ENCODE assay signal across 8 cellular contexts in genomic region chr5:59768204-59769040, GRCh38.
DNase-seq lines count a peak whose midpoint lies in the region; ATAC-seq and TF ChIP-seq lines count a peak whose summit lies in the region.

No MANE protein-coding gene starts in this region.

- CTCF ChIA-PET in AG04449 (lab: Yijun Ruan, JAX) = interaction anchor here (1.2 to 2.2 kb wide), 2 partner anchors 20 to 263 kb away, joined by 5 to 7 read pairs; no protein-coding TSS in a partner anchor

- H3K36me3 Mint-ChIP-seq in activated CD4-positive, alpha-beta T cell treated with anti-CD3 and anti-CD28 coated beads, Interleukin-2, amount 10 ng/mL, durations not matched to agents 24 days and 14 days (ENCODE audit: low read depth) = no peaks in the 10 kb centered on the region
- H3K36me3 Mint-ChIP-seq in naive thymus-derived CD8-positive, alpha-beta T cell = no peaks in the 10 kb centered on the region

- ATAC-seq in GM19025 (IDR thresholded peaks at IDR 0.05; ENCODE audit: low read depth, unreplicated experiment) (peak; percentile 63), HG03469 (IDR thresholded peaks at IDR 0.05; ENCODE audit: unreplicated experiment) (no peak)
- ATAC-seq in naive thymus-derived CD8-positive, alpha-beta T cell = no peak

- H3K4me1 Mint-ChIP-seq in activated CD4-positive, alpha-beta T cell treated with anti-CD3 and anti-CD28 coated beads, Interleukin-2, amount 10 ng/mL, durations not matched to agents 24 days and 14 days = peaks cover 21% of the 10 kb centered on the region
- H3K4me1 Mint-ChIP-seq in naive thymus-derived CD8-positive, alpha-beta T cell = peaks cover 1 to 24% (median 10%) of the 10 kb centered on the region in 4 donors

- TF ChIP-seq CTCF in AG04449 (IDR thresholded peaks at IDR 0.05; ENCODE audit: insufficient read depth, low read length, missing control alignments) (no peak), fibroblast of pulmonary artery (IDR thresholded peaks at IDR 0.05; ENCODE audit: low read length, missing control alignments) (no peak), vagina (IDR thresholded peaks at IDR 0.05) (no peak)

- intact Hi-C loops in activated CD4-positive, alpha-beta T cell treated with anti-CD3 and anti-CD28 coated beads, Interleukin-2, amount 10 ng/mL, durations not matched to agents 24 days and 14 days (cut with micrococcal nuclease) = loop anchor here (2.0 to 10.0 kb wide), 2 partner anchors 30 to 284 kb away; no protein-coding TSS in a partner anchor
- intact Hi-C loops in vagina (cut with DNase I) = no loop called here

- H3K4me3 Mint-ChIP-seq in activated CD4-positive, alpha-beta T cell treated with anti-CD3 and anti-CD28 coated beads, Interleukin-2, amount 10 ng/mL, durations not matched to agents 24 days and 14 days = peak overlapping the region; percentile 80
- peak overlapping the region in 6 of 10 donors; percentile 18 to 80 (median 46) for H3K4me3 Mint-ChIP-seq in naive thymus-derived CD8-positive, alpha-beta T cell

- no peaks in the 10 kb centered on the region for H3K9me3 ChIP-seq in vagina

- DNase-seq in AG04449 (ENCODE audit: low read depth, low spot score) (no peak), NCI-H1436 (lab: John Stamatoyannopoulos, UW) (peak; percentile 67), fibroblast of pulmonary artery (ENCODE audit: low read depth) (peak; percentile 89), vagina (ENCODE audit: extremely low spot score in 2 of 2) (no peak)
- DNase-seq in activated CD4-positive, alpha-beta T cell treated with anti-CD3 and anti-CD28 coated beads, Interleukin-2, amount 10 ng/mL, durations not matched to agents 24 days and 14 days = peak; percentile 73
- peak in 1 of 10 donors; percentile 12 for DNase-seq in naive thymus-derived CD8-positive, alpha-beta T cell

- H3K27ac ChIP-seq in vagina = peak overlapping the region; percentile 38

- peak overlapping the region; percentile 67 for H3K4me3 ChIP-seq in AG04449 (ENCODE audit: low read depth, low read length)
- H3K4me3 ChIP-seq in fibroblast of pulmonary artery (replicated peaks; ENCODE audit: low read depth, low read length) = peak overlapping the region; percentile 76
- H3K4me3 ChIP-seq in vagina = peak overlapping the region; percentile 44 to 54

- H3K27me3 Mint-ChIP-seq in activated CD4-positive, alpha-beta T cell treated with anti-CD3 and anti-CD28 coated beads, Interleukin-2, amount 10 ng/mL, durations not matched to agents 24 days and 14 days = peaks cover 42% of the 10 kb centered on the region
- H3K27me3 Mint-ChIP-seq in naive thymus-derived CD8-positive, alpha-beta T cell = peaks cover 21 to 56% (median 32%) of the 10 kb centered on the region in 5 donors

- H3K27me3 ChIP-seq in vagina = no peaks in the 10 kb centered on the region

- no peaks in the 10 kb centered on the region for H3K36me3 ChIP-seq in vagina

- POLR2A ChIA-PET in AG04449 (lab: Yijun Ruan, JAX) = interaction anchor here (0.5 kb wide), 1 partner anchor 1656 kb away, joined by 5 read pairs; no protein-coding TSS in a partner anchor
- POLR2A ChIA-PET in naive thymus-derived CD8-positive, alpha-beta T cell (lab: Charles Lee) = no interaction called here

- TF ChIP-seq POLR2A in vagina (IDR thresholded peaks at IDR 0.05) = no peak

- H3K4me1 ChIP-seq in vagina = peaks cover 16% of the 10 kb centered on the region

- no peaks in the 10 kb centered on the region for H3K9me3 Mint-ChIP-seq in activated CD4-positive, alpha-beta T cell treated with anti-CD3 and anti-CD28 coated beads, Interleukin-2, amount 10 ng/mL, durations not matched to agents 24 days and 14 days
- no peaks in the 10 kb centered on the region for H3K9me3 Mint-ChIP-seq in naive thymus-derived CD8-positive, alpha-beta T cell

- H3K27ac Mint-ChIP-seq in activated CD4-positive, alpha-beta T cell treated with anti-CD3 and anti-CD28 coated beads, Interleukin-2, amount 10 ng/mL, durations not matched to agents 24 days and 14 days = peak overlapping the region; percentile 75
- no peak overlapping the region for H3K27ac Mint-ChIP-seq in naive thymus-derived CD8-positive, alpha-beta T cell

Comparison
In these comparisons a context has a peak if more than half of its experiments do, and no peak if none do; other contexts are left out.
1. DNase-seq: peak in NCI-H1436 (single experiment), activated CD4-positive, alpha-beta T cell treated with anti-CD3 and anti-CD28 coated beads, Interleukin-2, amount 10 ng/mL, durations not matched to agents 24 days and 14 days (single experiment) and fibroblast of pulmonary artery (single experiment); none in AG04449 (single experiment) and vagina (0 of 2).
2. Peak in every context shown above with its lines, with median percentiles within 50 percentile points of each other: H3K4me3 ChIP-seq.